Comparison of ENCODE assay signal across 11 cellular contexts in the genomic region with DNA sequence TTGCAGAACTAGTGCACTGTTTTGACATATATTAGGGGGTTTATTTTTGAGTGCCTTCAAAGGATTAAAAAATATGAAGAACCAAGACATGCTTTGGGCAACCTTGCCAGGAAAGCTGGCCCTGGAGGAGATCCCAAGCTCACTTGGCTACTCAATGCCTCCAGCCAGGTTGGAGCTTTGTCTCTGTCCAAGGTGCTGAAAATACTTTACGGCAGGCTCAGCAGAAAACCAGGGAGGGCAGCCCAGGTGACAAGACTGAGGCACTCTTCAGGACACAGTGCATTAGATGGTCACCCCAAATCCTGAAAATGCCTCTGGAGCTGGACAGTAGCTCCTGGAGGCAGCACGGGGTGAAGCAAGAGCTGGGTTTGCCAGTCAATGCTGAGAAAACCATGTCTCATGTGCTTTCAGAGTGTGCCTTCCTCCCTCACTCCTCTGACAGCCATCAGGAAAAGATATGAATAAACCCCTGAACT. TPM values are rescaled to one million over a fixed set of nuclear protein-coding genes. Genes with fewer than 3 reads are reported as not detected.
A peak's percentile ranks its signal among the peaks of the same experiment; 100 is the strongest.
DNase-seq lines count a peak whose midpoint lies in the region; ATAC-seq and TF ChIP-seq lines count a peak whose summit lies in the region.
"Had no signal": no experiment of that assay in that cellular context is flagged by ENCODE, and none has a peak within 500 bp of the region (broad histone marks: within the 10 kb centered on the region; RNA-seq: fewer than 3 reads in every experiment).

No MANE protein-coding gene starts in this region.

- TF ChIP-seq CTCF in body of pancreas (IDR thresholded peaks at IDR 0.05) (no peak), coronary artery (IDR thresholded peaks at IDR 0.05) (no peak)

- H3K36me3 Mint-ChIP-seq in T-helper 2 cell treated with Interferon-gamma antibody and Interleukin-4, amounts not matched to agents 5 μg/mL and 100 μg/mL, for 36 hours (ENCODE audit: low read depth): no peaks in the 10 kb centered on the region
- H3K36me3 Mint-ChIP-seq in activated T-cell treated with anti-CD3 and anti-CD28 coated beads, Interleukin-2, amount 50 U/mL, for 24 hours (ENCODE audit: low read depth): no peaks in the 10 kb centered on the region
- H3K36me3 Mint-ChIP-seq: activated naive CD8-positive, alpha-beta T cell had no signal

- H3K4me1 Mint-ChIP-seq in T-helper 2 cell treated with Interferon-gamma antibody and Interleukin-4, amounts not matched to agents 5 μg/mL and 100 μg/mL, for 36 hours (ENCODE audit: low read depth): peaks cover 14% of the 10 kb centered on the region
- H3K4me1 Mint-ChIP-seq in activated T-cell treated with anti-CD3 and anti-CD28 coated beads, Interleukin-2, amount 50 U/mL, for 24 hours (ENCODE audit: low read depth): peaks cover 21% of the 10 kb centered on the region

- intact Hi-C loops in body of pancreas (cut with DNase I): no loop called here

- ATAC-seq in body of pancreas: no peak

- H3K4me3 ChIP-seq in body of pancreas (no peak overlapping the region), coronary artery (no peak overlapping the region)
- H3K4me3 ChIP-seq: esophagus squamous epithelium, thyroid gland had no signal

- peaks cover 0 to 2% of the 10 kb centered on the region in 2 donors for H3K27me3 ChIP-seq in body of pancreas
- H3K27me3 ChIP-seq: thyroid gland had no signal

- H3K27ac ChIP-seq in body of pancreas (no peak overlapping the region), coronary artery (no peak overlapping the region)
- H3K27ac ChIP-seq: esophagus squamous epithelium, thyroid gland had no signal

- peaks cover 4% of the 10 kb centered on the region for H3K4me1 ChIP-seq in body of pancreas

- WGBS in body of pancreas, 2 donors: 10 to 21% methylated on average over 2 of the region's 2 CpGs

- H3K9me3 ChIP-seq in body of pancreas: no peaks in the 10 kb centered on the region
- H3K9me3 ChIP-seq: esophagus squamous epithelium, thyroid gland had no signal

- H3K27ac Mint-ChIP-seq in T-helper 2 cell treated with Interferon-gamma antibody and Interleukin-4, amounts not matched to agents 5 μg/mL and 100 μg/mL, for 36 hours: no peak overlapping the region
- H3K27ac Mint-ChIP-seq in activated T-cell treated with anti-CD3 and anti-CD28 coated beads, Interleukin-2, amount 50 U/mL, for 24 hours: no peak overlapping the region
- H3K27ac Mint-ChIP-seq: activated naive CD8-positive, alpha-beta T cell had no signal

- H3K36me3 ChIP-seq in body of pancreas (replicated peaks in 1 of 2; ENCODE audit: insufficient read depth in 1 of 2, low read depth in 2 of 2): no peaks in the 10 kb centered on the region
- H3K36me3 ChIP-seq: esophagus squamous epithelium, thyroid gland had no signal

- TF ChIP-seq POLR2A in body of pancreas (IDR thresholded peaks at IDR 0.05): no peak

- peaks cover 68% of the 10 kb centered on the region for H3K27me3 Mint-ChIP-seq in T-helper 2 cell treated with Interferon-gamma antibody and Interleukin-4, amounts not matched to agents 5 μg/mL and 100 μg/mL, for 36 hours (ENCODE audit: low read depth)
- peaks cover 49% of the 10 kb centered on the region for H3K27me3 Mint-ChIP-seq in activated T-cell treated with anti-CD3 and anti-CD28 coated beads, Interleukin-2, amount 50 U/mL, for 24 hours

- H3K4me3 Mint-ChIP-seq in T-helper 2 cell treated with Interferon-gamma antibody and Interleukin-4, amounts not matched to agents 5 μg/mL and 100 μg/mL, for 36 hours: no peak overlapping the region
- H3K4me3 Mint-ChIP-seq in activated T-cell treated with anti-CD3 and anti-CD28 coated beads, Interleukin-2, amount 50 U/mL, for 24 hours: no peak overlapping the region
- H3K4me3 Mint-ChIP-seq: activated naive CD8-positive, alpha-beta T cell had no signal

- no peaks in the 10 kb centered on the region for H3K9me3 Mint-ChIP-seq in T-helper 2 cell treated with Interferon-gamma antibody and Interleukin-4, amounts not matched to agents 5 μg/mL and 100 μg/mL, for 36 hours
- H3K9me3 Mint-ChIP-seq in activated T-cell treated with anti-CD3 and anti-CD28 coated beads, Interleukin-2, amount 50 U/mL, for 24 hours: no peaks in the 10 kb centered on the region

- peak; percentile 9 for DNase-seq in GM04504 (ENCODE audit: low read depth)
- DNase-seq in M059J (ENCODE audit: low read depth): peak; percentile 37
- peak in 3 of 4 donors; percentile 31 to 51 (median 49) for DNase-seq in body of pancreas
- peak; percentile 57 for DNase-seq in medulla oblongata (ENCODE audit: extremely low spot score)
- no peak for DNase-seq in T-helper 2 cell treated with Interferon-gamma antibody and Interleukin-4, amounts not matched to agents 5 μg/mL and 100 μg/mL, for 36 hours (ENCODE audit: low spot score)
- DNase-seq in coronary artery (ENCODE audit: low spot score): no peak
- DNase-seq in activated T-cell treated with anti-CD3 and anti-CD28 coated beads, Interleukin-2, amount 50 U/mL, for 24 hours: no peak
- DNase-seq: esophagus squamous epithelium, NCI-H2227 treated with DMSO at 0.1 percent for 48 hours had no signal

RNA-seq across cellular contexts. Expression of a gene that starts 5.8 kb away (rescaled TPM):
- 0.30 and 0.37 TPM in 2 replicates for total RNA-seq in M059J (2014; rRNA removed; shearing (Covaris generic))
- 1 to 10 TPM; 3.6 to 5.3 TPM for total RNA-seq in body of pancreas

RNA-seq across cellular contexts. Expression of a gene that starts 6.9 kb away (rescaled TPM):
- total RNA-seq in M059J (2014; rRNA removed; shearing (Covaris generic)): not detected in 2 replicates
- total RNA-seq in body of pancreas: 1 to 10 TPM; 4.9 to 7.6 TPM

RNA-seq across cellular contexts. Expression of a gene that starts 40.4 kb away (rescaled TPM):
- not detected in 2 replicates for total RNA-seq in M059J (2014; rRNA removed; shearing (Covaris generic))
- total RNA-seq in body of pancreas: not detected

RNA-seq across cellular contexts. Expression of a gene that starts 44.3 kb away (rescaled TPM):
- total RNA-seq in M059J (2014; rRNA removed; shearing (Covaris generic)): 24.2 and 29.0 TPM in 2 replicates
- 10 to 100 TPM in 1 of 2 donors, 1 to 10 TPM in 1; 8.8 to 39.6 TPM for total RNA-seq in body of pancreas

Comparison
In these comparisons a context has a peak if more than half of its experiments do, and no peak if none do; other contexts are left out.
1. DNase-seq: peak in GM04504 (single experiment), M059J (single experiment), body of pancreas (3 of 4) and medulla oblongata (single experiment); none in T-helper 2 cell treated with Interferon-gamma antibody and Interleukin-4, amounts not matched to agents 5 μg/mL and 100 μg/mL, for 36 hours (single experiment), coronary artery (single experiment) and activated T-cell treated with anti-CD3 and anti-CD28 coated beads, Interleukin-2, amount 50 U/mL, for 24 hours (single experiment).